Comparison of ENCODE assay signal across 8 cellular contexts in genomic region chr3:12869025-12869695, GRCh38. TPM values are rescaled to one million over a fixed set of nuclear protein-coding genes. Genes with fewer than 3 reads are reported as not detected.
DNase-seq lines count a peak whose midpoint lies in the region; ATAC-seq and TF ChIP-seq lines count a peak whose summit lies in the region.

No MANE protein-coding gene starts in this region.

- TF ChIP-seq EP300 in gastroesophageal sphincter (IDR thresholded peaks at IDR 0.05): no peak

- TF ChIP-seq CTCF in gastroesophageal sphincter (IDR thresholded peaks at IDR 0.05) (no peak), retinal pigment epithelial cell (conservative IDR thresholded peaks at IDR 0.05; ENCODE audit: low read depth, low read length) (no peak)

- H3K9me3 ChIP-seq in gastroesophageal sphincter: peaks cover 0 to 11% (median 0%) of the 10 kb centered on the region in 3 donors

- ATAC-seq in GM18868 (IDR thresholded peaks at IDR 0.05; ENCODE audit: unreplicated experiment) (peak; percentile 71), HG02870 (IDR thresholded peaks at IDR 0.05; ENCODE audit: unreplicated experiment) (peak; percentile 43), gastroesophageal sphincter (peak; percentile 43)

- no peak for TF ChIP-seq POLR2A in gastroesophageal sphincter (IDR thresholded peaks at IDR 0.05)

- no peaks in the 10 kb centered on the region for H3K36me3 ChIP-seq in gastroesophageal sphincter

- WGBS in gastroesophageal sphincter (ENCODE audit: low coverage in 1 of 2), 2 donors: 20% methylated on average over 3 of the region's 28 CpGs; no CpG with 5 or more reads in 1 of the 2 donors

- no peaks in the 10 kb centered on the region for H3K27me3 ChIP-seq in gastroesophageal sphincter

- peak overlapping the region in 1 of 4 donors; percentile 16 for H3K27ac ChIP-seq in gastroesophageal sphincter

- DNase-seq in activated CD4-positive, alpha-beta T cell treated with anti-CD3 and anti-CD28 coated beads for 48 hours: peak; percentile 54
- no peak for DNase-seq in retinal pigment epithelial cell (ENCODE audit: low read depth)
- DNase-seq in NCI-H1694 (lab: John Stamatoyannopoulos, UW): no peak
- no peak for DNase-seq in pons (ENCODE audit: low spot score)
- no peak for DNase-seq in inferior parietal cortex (ENCODE audit: extremely low spot score)

- peak overlapping the region in 1 of 2 donors; percentile 32 for H3K4me3 ChIP-seq in gastroesophageal sphincter
- H3K4me3 ChIP-seq in retinal pigment epithelial cell (ENCODE audit: low read length): peak overlapping the region; percentile 30

- H3K4me1 ChIP-seq in gastroesophageal sphincter: peaks cover 0 to 16% (median 10%) of the 10 kb centered on the region in 3 donors

RNA-seq across cellular contexts. Expression of gene RPL32, which starts 27.8 kb away (rescaled TPM):
- total RNA-seq in gastroesophageal sphincter: 100 to 1,000 TPM; 679 to 924 (median 775) TPM
